ENCODE assay signal across 12 cellular contexts in the genomic region with DNA sequence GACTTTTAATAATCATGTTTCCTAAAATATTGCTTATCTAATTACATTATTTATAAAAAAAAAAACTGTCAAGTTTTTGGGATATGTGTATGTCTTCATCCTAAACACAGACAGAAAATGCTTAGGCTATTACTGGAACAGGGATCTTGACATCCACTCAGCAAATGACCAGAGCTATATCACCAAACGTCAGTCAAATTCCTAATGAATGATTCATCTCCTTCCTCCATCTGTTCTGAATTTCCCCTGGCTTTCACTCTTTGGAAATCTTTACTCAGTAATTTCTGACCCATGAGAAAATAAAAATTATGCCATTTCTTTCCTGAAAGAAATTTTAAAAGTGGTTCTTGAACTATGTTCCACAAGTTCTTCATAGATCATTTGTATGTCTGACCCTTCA.
A peak's percentile ranks its signal among the peaks of the same experiment; 100 is the strongest.
DNase-seq lines count a peak whose midpoint lies in the region; TF ChIP-seq lines count a peak whose summit lies in the region.
"Had no signal": no experiment of that assay in that cellular context is flagged by ENCODE, and none has a peak within 500 bp of the region (broad histone marks: within the 10 kb centered on the region; RNA-seq: fewer than 3 reads in every experiment).

No MANE protein-coding gene starts in this region.

- TF ChIP-seq CTCF in choroid plexus epithelial cell (conservative IDR thresholded peaks at IDR 0.05; ENCODE audit: low read depth, low read length): no peak

- DNase-seq in COLO829 (ENCODE audit: low spot score): peak; percentile 44
- peak; percentile 61 for DNase-seq in NCI-H460 (ENCODE audit: extremely low read depth, low read depth)
- DNase-seq in choroid plexus epithelial cell (ENCODE audit: low read depth): peak; percentile 94
- DNase-seq in lung microvascular endothelial cell (ENCODE audit: low read depth in 2 of 2): peak; percentile 89 to 93
- DNase-seq in G401 (ENCODE audit: low spot score): no peak
- DNase-seq in NCI-H1436 (lab: John Stamatoyannopoulos, UW): no peak
- DNase-seq in activated CD4-positive, alpha-beta T cell treated with anti-CD3 and anti-CD28 coated beads, Interleukin-2, amount 50 U/mL, for 1 hour: no peak
- DNase-seq in COR-L47 (lab: John Stamatoyannopoulos, UW): no peak
- DNase-seq: CD4-positive, CD25-positive, alpha-beta regulatory T cell; naive thymus-derived CD8-positive, alpha-beta T cell; NCI-H187; stimulated activated CD4-positive, alpha-beta T cell treated with anti-CD3 and anti-CD28 coated beads, Interleukin-15, amount 100 ng/mL, for 24 hours had no signal

- in situ Hi-C loops in G401 (cut with HindIII; ENCODE audit: low sequenced_read_pairs): no loop called here

- H3K4me3 ChIP-seq in choroid plexus epithelial cell (ENCODE audit: low read depth, low read length): no peak overlapping the region

Comparison
In these comparisons a context has a peak if more than half of its experiments do, and no peak if none do; other contexts are left out.
1. DNase-seq: peak in COLO829 (single experiment), NCI-H460 (single experiment), choroid plexus epithelial cell (single experiment) and lung microvascular endothelial cell (2 of 2); none in G401 (single experiment), NCI-H1436 (single experiment), activated CD4-positive, alpha-beta T cell treated with anti-CD3 and anti-CD28 coated beads, Interleukin-2, amount 50 U/mL, for 1 hour (single experiment) and COR-L47 (single experiment).